18 cellular contexts compared by ENCODE assay signal in genomic region chr6:72850469-72850868, GRCh38.
DNase-seq lines count a peak whose midpoint lies in the region; ATAC-seq and TF ChIP-seq lines count a peak whose summit lies in the region.
"Had no signal": no experiment of that assay in that cellular context is flagged by ENCODE, and none has a peak within 500 bp of the region (broad histone marks: within the 10 kb centered on the region; RNA-seq: fewer than 3 reads in every experiment).

No MANE protein-coding gene starts in this region.

- no peak for TF ChIP-seq CTCF in psoas muscle (IDR thresholded peaks at IDR 0.05)

- no peak overlapping the region for H3K4me3 ChIP-seq in psoas muscle
- H3K4me3 ChIP-seq: HAP-1, SJCRH30 had no signal

- DNase-seq in G401 (ENCODE audit: low spot score) (peak; percentile 10), NCI-H2029 (lab: John Stamatoyannopoulos, UW) (peak; percentile 74), NCI-H69 (lab: John Stamatoyannopoulos, UW) (peak; percentile 33), psoas muscle (no peak)
- DNase-seq: BE2C; CD8-positive, alpha-beta T cell; EL; IMR-90; Kasumi-1; NCI-H2171; NCI-H82; RPMI8226; SJCRH30; SW 1271 had no signal

- peak in 3 of 4 donors; percentile 37 to 57 (median 38) for ATAC-seq in psoas muscle
- ATAC-seq in HG02938 (IDR thresholded peaks at IDR 0.05; ENCODE audit: unreplicated experiment), result no peak
- ATAC-seq in GM18505 (IDR thresholded peaks at IDR 0.05; ENCODE audit: unreplicated experiment), result no peak
- no peak for ATAC-seq in SK-N-SH treated with all-trans-retinoic acid at 6 μM for 48 hours
- ATAC-seq: CD8-positive, alpha-beta T cell had no signal

- H3K4me1 ChIP-seq in psoas muscle, result peaks cover 11% of the 10 kb centered on the region
- H3K4me1 ChIP-seq: BE2C, HAP-1, SJCRH30 had no signal

- in situ Hi-C loops in G401 (cut with HindIII; ENCODE audit: low sequenced_read_pairs), result no loop called here

- intact Hi-C loops in psoas muscle (cut with DNase I), result no loop called here

- peak overlapping the region; percentile 44 for H3K27ac ChIP-seq in psoas muscle
- H3K27ac ChIP-seq: SJCRH30 had no signal

- H3K9me3 ChIP-seq in psoas muscle, result no peaks in the 10 kb centered on the region
- H3K9me3 ChIP-seq: BE2C, HAP-1, SJCRH30 had no signal

- WGBS in psoas muscle, 3 donors, result 20 to 24% (median 23%) methylated on average over 1 of the region's 1 CpG

- no peak for TF ChIP-seq POLR2A in GM18505 (IDR thresholded peaks at IDR 0.05; ENCODE audit: borderline replicate concordance, extremely low read depth, insufficient read depth, insufficient read length)

- H3K27me3 ChIP-seq in psoas muscle (ENCODE audit: insufficient read depth in 3 of 3, low read length in 2 of 3), result no peaks in the 10 kb centered on the region
- H3K27me3 ChIP-seq: BE2C, SJCRH30 had no signal

- no peaks in the 10 kb centered on the region for H3K36me3 ChIP-seq in psoas muscle (ENCODE audit: insufficient read depth in 1 of 2, low read depth in 1 of 2)
- H3K36me3 ChIP-seq: BE2C, HAP-1, SJCRH30 had no signal

TF ChIP-seq in SK-N-SH treated with all-trans-retinoic acid at 6 μM for 48 hours, 23 proteins besides CTCF, POLR2A, EP300 and RAD21:
- TF ChIP-seq TSHZ2 (CRISPR knock-in tag; IDR thresholded peaks at IDR 0.05) (no peak), ZNF565 (CRISPR knock-in tag; conservative IDR thresholded peaks at IDR 0.05; ENCODE audit: low read depth) (no peak), ZNF8 (CRISPR knock-in tag; IDR thresholded peaks at IDR 0.05) (no peak), PPARA (CRISPR knock-in tag; IDR thresholded peaks at IDR 0.05; ENCODE audit: borderline replicate concordance) (no peak), ARNTL (CRISPR knock-in tag; IDR thresholded peaks at IDR 0.05; ENCODE audit: borderline replicate concordance, low read depth) (no peak), RARB (CRISPR knock-in tag; IDR thresholded peaks at IDR 0.05) (no peak), SNAI2 (CRISPR knock-in tag; IDR thresholded peaks at IDR 0.05) (no peak), BACH2 (CRISPR knock-in tag; IDR thresholded peaks at IDR 0.05; ENCODE audit: borderline replicate concordance) (no peak), ZFP3 (CRISPR knock-in tag; IDR thresholded peaks at IDR 0.05) (no peak), ZFP30 (CRISPR knock-in tag; IDR thresholded peaks at IDR 0.05) (no peak), POU6F1 (CRISPR knock-in tag; IDR thresholded peaks at IDR 0.05; ENCODE audit: borderline replicate concordance, low read depth) (no peak), ESRRG (CRISPR knock-in tag; IDR thresholded peaks at IDR 0.05) (no peak), TCF4 (CRISPR knock-in tag; IDR thresholded peaks at IDR 0.05; ENCODE audit: borderline replicate concordance) (no peak), CSRNP3 (CRISPR knock-in tag; IDR thresholded peaks at IDR 0.05) (no peak), PATZ1 (CRISPR knock-in tag; IDR thresholded peaks at IDR 0.05; ENCODE audit: borderline replicate concordance) (no peak), GLIS3 (CRISPR knock-in tag; IDR thresholded peaks at IDR 0.05) (no peak), ZNF70 (CRISPR knock-in tag; IDR thresholded peaks at IDR 0.05) (no peak), TOX (CRISPR knock-in tag; IDR thresholded peaks at IDR 0.05; ENCODE audit: borderline replicate concordance) (no peak), CSDC2 (CRISPR knock-in tag; IDR thresholded peaks at IDR 0.05) (no peak), OSR1 (CRISPR knock-in tag; IDR thresholded peaks at IDR 0.05) (no peak)
TF ChIP-seq in SK-N-SH treated with all-trans-retinoic acid at 6 μM for 48 hours: peak in this region for 0.

Comparison
In these comparisons a context has a peak if more than half of its experiments do, and no peak if none do; other contexts are left out.
1. DNase-seq: peak in G401 (single experiment), NCI-H2029 (single experiment) and NCI-H69 (single experiment); none in psoas muscle (0 of 2).
2. ATAC-seq: peak in psoas muscle (3 of 4); none in HG02938 (single experiment), GM18505 (single experiment) and SK-N-SH treated with all-trans-retinoic acid at 6 μM for 48 hours (single experiment).